1 cellular context compared by ENCODE assay signal in the genomic region with DNA sequence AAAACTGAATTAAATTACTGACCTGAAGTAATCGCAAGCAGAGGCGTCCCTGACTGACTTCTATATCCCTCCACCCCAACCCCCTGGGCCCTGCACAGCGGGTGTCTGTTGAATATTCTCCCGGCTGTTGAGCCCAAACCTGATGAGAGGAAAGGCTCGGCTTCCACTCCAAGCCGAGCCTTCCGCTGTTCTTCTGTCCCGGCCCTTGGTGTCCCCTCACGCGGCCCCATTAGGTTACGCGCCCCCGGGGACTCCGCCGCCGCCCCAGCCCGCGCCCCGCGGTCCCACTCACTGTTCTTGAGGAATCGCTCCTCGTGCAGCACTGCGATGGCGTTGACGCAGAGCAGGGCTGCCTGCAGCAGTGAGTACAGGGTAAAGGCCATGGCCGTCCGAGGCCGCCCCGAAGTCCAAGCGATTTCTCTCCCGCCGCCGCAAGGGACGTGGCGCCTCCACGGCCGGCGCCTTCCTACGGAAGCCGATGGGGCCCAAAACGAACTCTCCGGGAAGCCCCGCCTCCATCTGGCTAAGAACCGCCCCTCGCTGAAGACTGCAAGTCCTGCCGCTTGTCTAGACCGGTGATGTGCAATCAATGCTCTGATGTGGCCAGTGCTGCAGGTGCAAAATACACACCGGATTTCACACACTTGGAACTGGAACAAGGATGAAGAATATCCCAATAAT.
A peak's percentile ranks its signal among the peaks of the same experiment; 100 is the strongest.
TF ChIP-seq lines count a peak whose summit lies in the region.

Gene IER3IP1 (minus strand): TSS at position 470 of the 681 bp plus-strand sequence. CDS start 87 bp downstream, at position 383.

TF ChIP-seq in HepG2, 621 proteins besides CTCF, POLR2A, EP300 and RAD21 (continued from another document and continues in another):
- TF ChIP-seq ZNF710 (CRISPR knock-in tag; IDR thresholded peaks at IDR 0.05; ENCODE audit: borderline replicate concordance) = peak; percentile 24; the same call in 1 of the 2 replicates
- TF ChIP-seq ZNF816 (CRISPR knock-in tag; IDR thresholded peaks at IDR 0.05; ENCODE audit: borderline replicate concordance) = no peak
- TF ChIP-seq, protein P1, sequence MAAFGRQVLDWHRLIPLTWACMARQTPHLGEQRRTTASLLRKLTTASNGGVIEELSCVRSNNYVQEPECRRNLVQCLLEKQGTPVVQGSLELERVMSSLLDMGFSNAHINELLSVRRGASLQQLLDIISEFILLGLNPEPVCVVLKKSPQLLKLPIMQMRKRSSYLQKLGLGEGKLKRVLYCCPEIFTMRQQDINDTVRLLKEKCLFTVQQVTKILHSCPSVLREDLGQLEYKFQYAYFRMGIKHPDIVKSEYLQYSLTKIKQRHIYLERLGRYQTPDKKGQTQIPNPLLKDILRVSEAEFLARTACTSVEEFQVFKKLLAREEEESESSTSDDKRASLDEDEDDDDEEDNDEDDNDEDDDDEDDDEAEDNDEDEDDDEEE (CRISPR knock-in tag; IDR thresholded peaks at IDR 0.05) = no peak
- peak; percentile 55; the same call in 1 of the 2 replicates for TF ChIP-seq MYPOP (CRISPR knock-in tag; IDR thresholded peaks at IDR 0.05)
- no peak for TF ChIP-seq ZNF251 (CRISPR knock-in tag; IDR thresholded peaks at IDR 0.05)
- no peak for TF ChIP-seq HMG20B (CRISPR knock-in tag; conservative IDR thresholded peaks at IDR 0.05)
- TF ChIP-seq GATA4 (IDR thresholded peaks at IDR 0.05; ENCODE audit: borderline replicate concordance, low read depth) = 0 out of 2 replicates have a peak, but pooled peaks have one; percentile 25
- no peak for TF ChIP-seq CCAR2 (optimal IDR thresholded peaks at IDR 0.05; ENCODE audit: low read depth, low read length)
- TF ChIP-seq ZNF337 (CRISPR knock-in tag; IDR thresholded peaks at IDR 0.05; ENCODE audit: borderline replicate concordance, low read depth) = 0 out of 2 replicates have a peak, but pooled peaks have one; percentile 62
- TF ChIP-seq NCOA2 (CRISPR knock-in tag; IDR thresholded peaks at IDR 0.05) = no peak; the same call in 1 of the 2 replicates
- TF ChIP-seq PRMT3 (CRISPR knock-in tag; IDR thresholded peaks at IDR 0.05; ENCODE audit: borderline replicate concordance, low read depth) = no peak
- TF ChIP-seq, protein P2, sequence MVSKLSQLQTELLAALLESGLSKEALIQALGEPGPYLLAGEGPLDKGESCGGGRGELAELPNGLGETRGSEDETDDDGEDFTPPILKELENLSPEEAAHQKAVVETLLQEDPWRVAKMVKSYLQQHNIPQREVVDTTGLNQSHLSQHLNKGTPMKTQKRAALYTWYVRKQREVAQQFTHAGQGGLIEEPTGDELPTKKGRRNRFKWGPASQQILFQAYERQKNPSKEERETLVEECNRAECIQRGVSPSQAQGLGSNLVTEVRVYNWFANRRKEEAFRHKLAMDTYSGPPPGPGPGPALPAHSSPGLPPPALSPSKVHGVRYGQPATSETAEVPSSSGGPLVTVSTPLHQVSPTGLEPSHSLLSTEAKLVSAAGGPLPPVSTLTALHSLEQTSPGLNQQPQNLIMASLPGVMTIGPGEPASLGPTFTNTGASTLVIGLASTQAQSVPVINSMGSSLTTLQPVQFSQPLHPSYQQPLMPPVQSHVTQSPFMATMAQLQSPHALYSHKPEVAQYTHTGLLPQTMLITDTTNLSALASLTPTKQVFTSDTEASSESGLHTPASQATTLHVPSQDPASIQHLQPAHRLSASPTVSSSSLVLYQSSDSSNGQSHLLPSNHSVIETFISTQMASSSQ (IDR thresholded peaks at IDR 0.05; ENCODE audit: low read depth) = no peak
- TF ChIP-seq, protein P2 (CRISPR knock-in tag; IDR thresholded peaks at IDR 0.05; ENCODE audit: borderline replicate concordance) = peak; percentile 41; the same call in 1 of the 2 replicates
- no peak for TF ChIP-seq AGO1 (IDR thresholded peaks at IDR 0.05; ENCODE audit: low read depth, low read length, poor library complexity, severe bottlenecking)
- TF ChIP-seq, protein P3, sequence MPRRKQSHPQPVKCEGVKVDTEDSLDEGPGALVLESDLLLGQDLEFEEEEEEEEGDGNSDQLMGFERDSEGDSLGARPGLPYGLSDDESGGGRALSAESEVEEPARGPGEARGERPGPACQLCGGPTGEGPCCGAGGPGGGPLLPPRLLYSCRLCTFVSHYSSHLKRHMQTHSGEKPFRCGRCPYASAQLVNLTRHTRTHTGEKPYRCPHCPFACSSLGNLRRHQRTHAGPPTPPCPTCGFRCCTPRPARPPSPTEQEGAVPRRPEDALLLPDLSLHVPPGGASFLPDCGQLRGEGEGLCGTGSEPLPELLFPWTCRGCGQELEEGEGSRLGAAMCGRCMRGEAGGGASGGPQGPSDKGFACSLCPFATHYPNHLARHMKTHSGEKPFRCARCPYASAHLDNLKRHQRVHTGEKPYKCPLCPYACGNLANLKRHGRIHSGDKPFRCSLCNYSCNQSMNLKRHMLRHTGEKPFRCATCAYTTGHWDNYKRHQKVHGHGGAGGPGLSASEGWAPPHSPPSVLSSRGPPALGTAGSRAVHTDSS (CRISPR knock-in tag; conservative IDR thresholded peaks at IDR 0.05) = no peak
- TF ChIP-seq MYC (CRISPR knock-in tag; IDR thresholded peaks at IDR 0.05; ENCODE audit: borderline replicate concordance) = peak; percentile 76
- no peak for TF ChIP-seq LCORL (IDR thresholded peaks at IDR 0.05)
- no peak for TF ChIP-seq LCORL (CRISPR knock-in tag; IDR thresholded peaks at IDR 0.05)
- TF ChIP-seq ATF7 (IDR thresholded peaks at IDR 0.05) = no peak
- TF ChIP-seq ATF7 (CRISPR knock-in tag; IDR thresholded peaks at IDR 0.05) = no peak
- TF ChIP-seq ZNF691 (CRISPR knock-in tag; IDR thresholded peaks at IDR 0.05; ENCODE audit: borderline replicate concordance, low read depth) = peak; percentile 74; the same call in 1 of the 2 replicates
- peak; percentile 71 for TF ChIP-seq PTBP1 (IDR thresholded peaks at IDR 0.05; ENCODE audit: low read depth, low read length, poor library complexity, severe bottlenecking)
- TF ChIP-seq ZNF660 (CRISPR knock-in tag; IDR thresholded peaks at IDR 0.05; ENCODE audit: borderline replicate concordance, low read depth) = no peak
- no peak for TF ChIP-seq NFE2L2 (IDR thresholded peaks at IDR 0.05; ENCODE audit: low read length)
- TF ChIP-seq, protein P4, sequence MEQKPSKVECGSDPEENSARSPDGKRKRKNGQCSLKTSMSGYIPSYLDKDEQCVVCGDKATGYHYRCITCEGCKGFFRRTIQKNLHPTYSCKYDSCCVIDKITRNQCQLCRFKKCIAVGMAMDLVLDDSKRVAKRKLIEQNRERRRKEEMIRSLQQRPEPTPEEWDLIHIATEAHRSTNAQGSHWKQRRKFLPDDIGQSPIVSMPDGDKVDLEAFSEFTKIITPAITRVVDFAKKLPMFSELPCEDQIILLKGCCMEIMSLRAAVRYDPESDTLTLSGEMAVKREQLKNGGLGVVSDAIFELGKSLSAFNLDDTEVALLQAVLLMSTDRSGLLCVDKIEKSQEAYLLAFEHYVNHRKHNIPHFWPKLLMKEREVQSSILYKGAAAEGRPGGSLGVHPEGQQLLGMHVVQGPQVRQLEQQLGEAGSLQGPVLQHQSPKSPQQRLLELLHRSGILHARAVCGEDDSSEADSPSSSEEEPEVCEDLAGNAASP (CRISPR knock-in tag; IDR thresholded peaks at IDR 0.05; ENCODE audit: borderline replicate concordance) = no peak
- TF ChIP-seq TBP (CRISPR knock-in tag; IDR thresholded peaks at IDR 0.05) = no peak
- TF ChIP-seq ZNF263 (CRISPR knock-in tag; IDR thresholded peaks at IDR 0.05) = 0 out of 2 replicates have a peak, but pooled peaks have one; percentile 15
- no peak for TF ChIP-seq SP1 (IDR thresholded peaks at IDR 0.05)
- TF ChIP-seq SP1 (CRISPR knock-in tag; IDR thresholded peaks at IDR 0.05) = peak; percentile 63; the same call in 1 of the 2 replicates
- no peak for TF ChIP-seq MAFG (CRISPR knock-in tag; IDR thresholded peaks at IDR 0.05)
- TF ChIP-seq CBX5 (CRISPR knock-in tag; IDR thresholded peaks at IDR 0.05; ENCODE audit: borderline replicate concordance) = 0 out of 2 replicates have a peak, but pooled peaks have one; percentile 72
- peak; percentile 34; the same call in 1 of the 2 replicates for TF ChIP-seq PAXIP1 (CRISPR knock-in tag; conservative IDR thresholded peaks at IDR 0.05)
- TF ChIP-seq ZNF564 (CRISPR knock-in tag; IDR thresholded peaks at IDR 0.05) = no peak
- no peak for TF ChIP-seq CSRNP2 (CRISPR knock-in tag; conservative IDR thresholded peaks at IDR 0.05; ENCODE audit: low read depth)
- TF ChIP-seq ZIK1 (CRISPR knock-in tag; IDR thresholded peaks at IDR 0.05; ENCODE audit: borderline replicate concordance, low read depth) = no peak
- peak; percentile 75; the same call in 1 of the 2 replicates for TF ChIP-seq ARNT2 (CRISPR knock-in tag; IDR thresholded peaks at IDR 0.05; ENCODE audit: low read depth)
- TF ChIP-seq CBX1 (IDR thresholded peaks at IDR 0.05; ENCODE audit: low read depth) = no peak
